Comparison of ENCODE assay signal across 2 cellular contexts in the genomic region with DNA sequence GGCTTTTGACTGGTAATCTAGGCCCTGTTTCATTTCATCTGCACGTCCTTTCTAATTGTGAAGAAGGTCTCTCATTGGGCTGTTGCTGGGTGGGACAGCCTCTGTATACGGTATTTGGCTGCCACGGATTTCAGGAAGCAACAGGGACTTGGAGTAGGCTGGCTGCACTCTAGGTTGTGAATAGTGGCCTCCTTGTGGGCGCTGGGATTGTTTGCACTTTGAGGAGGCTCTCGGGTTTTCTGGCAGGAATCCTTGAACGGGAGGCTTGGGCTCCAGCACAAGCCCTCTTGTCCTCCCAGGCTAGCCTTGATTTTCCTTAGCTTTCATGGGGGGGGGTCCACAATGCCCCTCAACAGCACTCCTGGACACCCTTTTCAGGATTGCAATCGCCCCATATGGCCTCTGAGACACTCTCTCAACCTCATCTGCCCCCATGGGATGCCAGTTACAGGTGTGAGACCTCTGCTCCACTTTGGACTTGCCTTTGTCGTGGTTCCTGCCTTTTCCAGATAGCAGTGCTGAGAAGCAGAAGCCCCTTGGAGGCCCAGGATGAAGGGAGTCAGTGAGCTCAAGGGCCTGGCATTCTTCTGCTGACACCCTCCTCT.
TF ChIP-seq lines count a peak whose summit lies in the region.

No MANE protein-coding gene starts in this region.

TF ChIP-seq in HepG2, 621 proteins besides CTCF, POLR2A, EP300 and RAD21:
- TF ChIP-seq ZNF512 (CRISPR knock-in tag; IDR thresholded peaks at IDR 0.05) (no peak), MBNL3 (CRISPR knock-in tag; conservative IDR thresholded peaks at IDR 0.05) (no peak), ZIK1 (CRISPR knock-in tag; IDR thresholded peaks at IDR 0.05; ENCODE audit: borderline replicate concordance, low read depth) (no peak)
- TF ChIP-seq, protein P1, sequence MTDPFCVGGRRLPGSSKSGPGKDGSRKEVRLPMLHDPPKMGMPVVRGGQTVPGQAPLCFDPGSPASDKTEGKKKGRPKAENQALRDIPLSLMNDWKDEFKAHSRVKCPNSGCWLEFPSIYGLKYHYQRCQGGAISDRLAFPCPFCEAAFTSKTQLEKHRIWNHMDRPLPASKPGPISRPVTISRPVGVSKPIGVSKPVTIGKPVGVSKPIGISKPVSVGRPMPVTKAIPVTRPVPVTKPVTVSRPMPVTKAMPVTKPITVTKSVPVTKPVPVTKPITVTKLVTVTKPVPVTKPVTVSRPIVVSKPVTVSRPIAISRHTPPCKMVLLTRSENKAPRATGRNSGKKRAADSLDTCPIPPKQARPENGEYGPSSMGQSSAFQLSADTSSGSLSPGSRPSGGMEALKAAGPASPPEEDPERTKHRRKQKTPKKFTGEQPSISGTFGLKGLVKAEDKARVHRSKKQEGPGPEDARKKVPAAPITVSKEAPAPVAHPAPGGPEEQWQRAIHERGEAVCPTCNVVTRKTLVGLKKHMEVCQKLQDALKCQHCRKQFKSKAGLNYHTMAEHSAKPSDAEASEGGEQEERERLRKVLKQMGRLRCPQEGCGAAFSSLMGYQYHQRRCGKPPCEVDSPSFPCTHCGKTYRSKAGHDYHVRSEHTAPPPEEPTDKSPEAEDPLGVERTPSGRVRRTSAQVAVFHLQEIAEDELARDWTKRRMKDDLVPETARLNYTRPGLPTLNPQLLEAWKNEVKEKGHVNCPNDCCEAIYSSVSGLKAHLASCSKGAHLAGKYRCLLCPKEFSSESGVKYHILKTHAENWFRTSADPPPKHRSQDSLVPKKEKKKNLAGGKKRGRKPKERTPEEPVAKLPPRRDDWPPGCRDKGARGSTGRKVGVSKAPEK (CRISPR knock-in tag; IDR thresholded peaks at IDR 0.05; ENCODE audit: borderline replicate concordance): no peak

TF ChIP-seq in GM23338, 12 proteins besides CTCF, POLR2A, EP300 and RAD21:
- TF ChIP-seq, protein P2, sequence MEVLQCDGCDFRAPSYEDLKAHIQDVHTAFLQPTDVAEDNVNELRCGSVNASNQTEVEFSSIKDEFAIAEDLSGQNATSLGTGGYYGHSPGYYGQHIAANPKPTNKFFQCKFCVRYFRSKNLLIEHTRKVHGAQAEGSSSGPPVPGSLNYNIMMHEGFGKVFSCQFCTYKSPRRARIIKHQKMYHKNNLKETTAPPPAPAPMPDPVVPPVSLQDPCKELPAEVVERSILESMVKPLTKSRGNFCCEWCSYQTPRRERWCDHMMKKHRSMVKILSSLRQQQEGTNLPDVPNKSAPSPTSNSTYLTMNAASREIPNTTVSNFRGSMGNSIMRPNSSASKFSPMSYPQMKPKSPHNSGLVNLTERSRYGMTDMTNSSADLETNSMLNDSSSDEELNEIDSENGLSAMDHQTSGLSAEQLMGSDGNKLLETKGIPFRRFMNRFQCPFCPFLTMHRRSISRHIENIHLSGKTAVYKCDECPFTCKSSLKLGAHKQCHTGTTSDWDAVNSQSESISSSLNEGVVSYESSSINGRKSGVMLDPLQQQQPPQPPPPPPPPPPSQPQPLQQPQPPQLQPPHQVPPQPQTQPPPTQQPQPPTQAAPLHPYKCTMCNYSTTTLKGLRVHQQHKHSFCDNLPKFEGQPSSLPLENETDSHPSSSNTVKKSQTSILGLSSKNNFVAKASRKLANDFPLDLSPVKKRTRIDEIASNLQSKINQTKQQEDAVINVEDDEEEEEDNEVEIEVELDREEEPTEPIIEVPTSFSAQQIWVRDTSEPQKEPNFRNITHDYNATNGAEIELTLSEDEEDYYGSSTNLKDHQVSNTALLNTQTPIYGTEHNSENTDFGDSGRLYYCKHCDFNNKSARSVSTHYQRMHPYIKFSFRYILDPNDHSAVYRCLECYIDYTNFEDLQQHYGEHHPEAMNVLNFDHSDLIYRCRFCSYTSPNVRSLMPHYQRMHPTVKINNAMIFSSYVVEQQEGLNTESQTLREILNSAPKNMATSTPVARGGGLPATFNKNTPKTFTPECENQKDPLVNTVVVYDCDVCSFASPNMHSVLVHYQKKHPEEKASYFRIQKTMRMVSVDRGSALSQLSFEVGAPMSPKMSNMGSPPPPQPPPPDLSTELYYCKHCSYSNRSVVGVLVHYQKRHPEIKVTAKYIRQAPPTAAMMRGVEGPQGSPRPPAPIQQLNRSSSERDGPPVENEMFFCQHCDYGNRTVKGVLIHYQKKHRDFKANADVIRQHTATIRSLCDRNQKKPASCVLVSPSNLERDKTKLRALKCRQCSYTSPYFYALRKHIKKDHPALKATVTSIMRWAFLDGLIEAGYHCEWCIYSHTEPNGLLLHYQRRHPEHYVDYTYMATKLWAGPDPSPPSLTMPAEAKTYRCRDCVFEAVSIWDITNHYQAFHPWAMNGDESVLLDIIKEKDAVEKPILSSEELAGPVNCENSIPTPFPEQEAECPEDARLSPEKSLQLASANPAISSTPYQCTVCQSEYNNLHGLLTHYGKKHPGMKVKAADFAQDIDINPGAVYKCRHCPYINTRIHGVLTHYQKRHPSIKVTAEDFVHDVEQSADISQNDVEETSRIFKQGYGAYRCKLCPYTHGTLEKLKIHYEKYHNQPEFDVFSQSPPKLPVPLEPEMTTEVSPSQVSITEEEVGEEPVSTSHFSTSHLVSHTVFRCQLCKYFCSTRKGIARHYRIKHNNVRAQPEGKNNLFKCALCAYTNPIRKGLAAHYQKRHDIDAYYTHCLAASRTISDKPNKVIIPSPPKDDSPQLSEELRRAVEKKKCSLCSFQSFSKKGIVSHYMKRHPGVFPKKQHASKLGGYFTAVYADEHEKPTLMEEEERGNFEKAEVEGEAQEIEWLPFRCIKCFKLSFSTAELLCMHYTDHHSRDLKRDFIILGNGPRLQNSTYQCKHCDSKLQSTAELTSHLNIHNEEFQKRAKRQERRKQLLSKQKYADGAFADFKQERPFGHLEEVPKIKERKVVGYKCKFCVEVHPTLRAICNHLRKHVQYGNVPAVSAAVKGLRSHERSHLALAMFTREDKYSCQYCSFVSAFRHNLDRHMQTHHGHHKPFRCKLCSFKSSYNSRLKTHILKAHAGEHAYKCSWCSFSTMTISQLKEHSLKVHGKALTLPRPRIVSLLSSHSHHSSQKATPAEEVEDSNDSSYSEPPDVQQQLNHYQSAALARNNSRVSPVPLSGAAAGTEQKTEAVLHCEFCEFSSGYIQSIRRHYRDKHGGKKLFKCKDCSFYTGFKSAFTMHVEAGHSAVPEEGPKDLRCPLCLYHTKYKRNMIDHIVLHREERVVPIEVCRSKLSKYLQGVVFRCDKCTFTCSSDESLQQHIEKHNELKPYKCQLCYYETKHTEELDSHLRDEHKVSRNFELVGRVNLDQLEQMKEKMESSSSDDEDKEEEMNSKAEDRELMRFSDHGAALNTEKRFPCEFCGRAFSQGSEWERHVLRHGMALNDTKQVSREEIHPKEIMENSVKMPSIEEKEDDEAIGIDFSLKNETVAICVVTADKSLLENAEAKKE (CRISPR knock-in tag; IDR thresholded peaks at IDR 0.05): no peak
- TF ChIP-seq ZNF114 (CRISPR knock-in tag; IDR thresholded peaks at IDR 0.05) (no peak), ZNF331 (CRISPR knock-in tag; IDR thresholded peaks at IDR 0.05; ENCODE audit: low read depth) (no peak), CREB1 (CRISPR knock-in tag; IDR thresholded peaks at IDR 0.05; ENCODE audit: low read depth) (no peak), EZH2phosphoT487 (IDR thresholded peaks at IDR 0.05; ENCODE audit: unreplicated experiment) (no peak)
